ENCODE assay signal across 13 cellular contexts in the genomic region with DNA sequence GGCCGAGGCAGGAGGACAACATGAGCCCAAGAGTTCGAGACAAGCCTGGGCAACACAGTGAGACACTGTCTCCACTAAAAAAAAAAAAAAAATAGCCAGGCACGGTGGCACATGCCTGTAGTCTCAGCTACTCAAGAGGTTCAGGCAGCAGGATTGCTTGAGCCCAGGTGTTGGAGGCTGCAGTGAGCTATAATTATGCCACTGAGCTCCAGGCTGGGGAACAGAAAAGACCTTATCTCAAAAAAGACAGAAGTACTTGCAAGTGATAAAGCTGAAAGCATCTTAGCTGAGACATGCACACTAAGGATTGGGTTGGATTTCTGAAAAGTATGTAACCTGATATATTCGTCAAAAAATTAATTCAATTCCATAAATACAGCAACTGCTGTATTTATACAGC.
"Had no signal": no experiment of that assay in that cellular context is flagged by ENCODE, and none has a peak within 500 bp of the region (broad histone marks: within the 10 kb centered on the region; RNA-seq: fewer than 3 reads in every experiment).

No MANE protein-coding gene starts in this region.

- H3K27me3 ChIP-seq: dorsolateral prefrontal cortex, gastroesophageal sphincter, hepatocyte, neutrophil had no signal

- DNase-seq: cortex of kidney; dorsolateral prefrontal cortex; effector CD8-positive, alpha-beta T cell; kidney; left cardiac atrium; naive thymus-derived CD4-positive, alpha-beta T cell; stimulated activated CD4-positive, alpha-beta T cell treated with anti-CD3 and anti-CD28 coated beads, Interleukin-2, amount 100 ng/mL, for 48 hours; stimulated activated naive CD4-positive, alpha-beta T cell treated with Interleukin-2 at 50 U/mL for 16 hours; trophoblast cell had no signal

- H3K27ac ChIP-seq: dorsolateral prefrontal cortex, hepatocyte, neutrophil had no signal

- H3K9me3 ChIP-seq: gastroesophageal sphincter, neutrophil had no signal

- ATAC-seq: gastroesophageal sphincter; naive thymus-derived CD4-positive, alpha-beta T cell had no signal

- H3K36me3 ChIP-seq: gastroesophageal sphincter, neutrophil had no signal

- H3K4me3 ChIP-seq: dorsolateral prefrontal cortex, gastroesophageal sphincter, hepatocyte, smooth muscle cell had no signal
